1 cellular context compared by ENCODE assay signal in genomic region chr5:34524123-34524522, GRCh38.
TF ChIP-seq lines count a peak whose summit lies in the region.

No MANE protein-coding gene starts in this region.

TF ChIP-seq in K562, 482 proteins besides CTCF, POLR2A, EP300 and RAD21 (continued from another document):
- TF ChIP-seq HINFP (tag; conservative IDR thresholded peaks at IDR 0.05; ENCODE audit: low read depth) (no peak), HMBOX1 (IDR thresholded peaks at IDR 0.05) (no peak), PREB (CRISPR knock-in tag; IDR thresholded peaks at IDR 0.05) (no peak), RBM17 (IDR thresholded peaks at IDR 0.05; ENCODE audit: borderline replicate concordance, low read depth, low read length) (no peak), RFX5 (IDR thresholded peaks at IDR 0.05; ENCODE audit: low read depth, low read length) (no peak), PKNOX1 (IDR thresholded peaks at IDR 0.05) (peak; percentile 22; the same call in 1 of the 2 replicates), ZFP36 (IDR thresholded peaks at IDR 0.05; ENCODE audit: low read depth, low read length, partially characterized antibody) (peak; percentile 72), SUPT5H (IDR thresholded peaks at IDR 0.05) (no peak), ATF3 (IDR thresholded peaks at IDR 0.05) (peak; percentile 82), ATF3 (CRISPR knock-in tag; conservative IDR thresholded peaks at IDR 0.05) (no peak), ZNF384 (IDR thresholded peaks at IDR 0.05; ENCODE audit: low read depth, low read length) (no peak), BCL6 (CRISPR knock-in tag; IDR thresholded peaks at IDR 0.05) (no peak), ZNF121 (CRISPR knock-in tag; conservative IDR thresholded peaks at IDR 0.05) (no peak), SRSF9 (IDR thresholded peaks at IDR 0.05; ENCODE audit: borderline replicate concordance, low read depth, low read length) (no peak), OTX1 (CRISPR knock-in tag; IDR thresholded peaks at IDR 0.05) (no peak), ZFX (CRISPR knock-in tag; IDR thresholded peaks at IDR 0.05) (no peak), SMARCE1 (IDR thresholded peaks at IDR 0.05) (peak; percentile 52; the same call in 1 of the 2 replicates), BRD4 (IDR thresholded peaks at IDR 0.05) (no peak), DPF2 (IDR thresholded peaks at IDR 0.05) (peak; percentile 75), SRF (CRISPR knock-in tag; IDR thresholded peaks at IDR 0.05) (no peak), HNRNPLL (IDR thresholded peaks at IDR 0.05; ENCODE audit: low read depth, low read length, poor library complexity, severe bottlenecking) (no peak), POLR2AphosphoS5 (IDR thresholded peaks at IDR 0.05; ENCODE audit: control insufficient read depth, insufficient read depth, low read depth, low read length) (no peak), ZNF133 (CRISPR knock-in tag; IDR thresholded peaks at IDR 0.05) (no peak), SMARCA4 (IDR thresholded peaks at IDR 0.05) (peak; percentile 45; the same call in 1 of the 2 replicates), ATF6 (CRISPR knock-in tag; IDR thresholded peaks at IDR 0.05) (no peak), CHAMP1 (IDR thresholded peaks at IDR 0.05) (no peak), PYGO2 (tag; IDR thresholded peaks at IDR 0.05) (no peak), ZNF445 (CRISPR knock-in tag; IDR thresholded peaks at IDR 0.05; ENCODE audit: low read depth) (no peak), EHMT2 (IDR thresholded peaks at IDR 0.05) (peak; percentile 71), STAT5A (IDR thresholded peaks at IDR 0.05; ENCODE audit: borderline replicate concordance, low read length) (no peak), SLC30A9 (CRISPR knock-in tag; IDR thresholded peaks at IDR 0.05) (no peak), CBFA2T2 (conservative IDR thresholded peaks at IDR 0.05) (peak; percentile 46)
